In the genomic region with DNA sequence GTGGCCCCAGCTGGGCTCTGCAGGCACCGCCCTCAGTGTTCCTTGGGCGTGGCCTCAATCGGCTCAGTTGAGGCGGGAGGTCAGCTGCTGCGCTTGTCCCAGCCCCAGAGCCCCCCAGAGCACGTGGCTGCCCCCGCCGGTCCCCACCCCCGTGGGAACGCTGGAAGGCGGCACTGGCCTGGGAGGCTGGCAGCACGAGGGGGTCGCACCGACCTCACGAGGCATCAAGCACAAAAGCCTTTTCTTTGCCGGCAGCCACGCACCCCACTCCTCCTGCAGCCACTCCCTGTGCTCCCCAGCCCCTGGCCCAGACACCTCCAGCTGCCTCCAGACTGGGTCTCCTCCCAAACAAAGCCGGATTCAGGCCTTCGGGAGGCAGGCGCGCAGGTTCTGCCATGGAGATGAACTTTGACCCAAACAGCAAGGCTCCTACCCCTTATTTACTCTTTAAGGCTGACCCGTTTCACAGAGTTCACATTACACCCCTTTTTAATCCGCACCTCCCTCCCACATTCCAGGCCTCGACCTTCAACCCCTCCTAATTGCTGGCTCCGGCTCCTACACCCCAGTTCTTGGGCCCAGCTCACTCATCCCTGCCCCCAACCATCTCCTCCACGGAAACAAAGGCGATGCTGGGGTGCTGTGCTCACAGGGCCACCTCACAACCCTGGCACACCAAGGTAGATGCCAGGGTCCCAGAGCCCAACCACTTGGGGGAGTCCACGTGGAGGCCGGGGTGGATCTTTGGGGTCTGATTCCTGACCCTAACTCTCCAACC, we compare ENCODE assay signal across 1 cellular context.
TF ChIP-seq lines count a peak whose summit lies in the region.

No MANE protein-coding gene starts in this region.

TF ChIP-seq in HepG2, 621 proteins besides CTCF, POLR2A, EP300 and RAD21 (continued from another document and continues in another):
- peak; percentile 92 for TF ChIP-seq MTERF4 (CRISPR knock-in tag; IDR thresholded peaks at IDR 0.05)
- no peak for TF ChIP-seq JUNB (CRISPR knock-in tag; IDR thresholded peaks at IDR 0.05; ENCODE audit: borderline replicate concordance)
- peak; percentile 97 for TF ChIP-seq SP5 (CRISPR knock-in tag; IDR thresholded peaks at IDR 0.05; ENCODE audit: borderline replicate concordance, low read depth)
- peak; percentile 39; the same call in 1 of the 2 replicates for TF ChIP-seq NFKB2 (CRISPR knock-in tag; IDR thresholded peaks at IDR 0.05; ENCODE audit: borderline replicate concordance)
- TF ChIP-seq ZNF331 (CRISPR knock-in tag; IDR thresholded peaks at IDR 0.05): 0 out of 2 replicates have a peak, but pooled peaks have one; percentile 44
- TF ChIP-seq RXRA (CRISPR knock-in tag; IDR thresholded peaks at IDR 0.05): peak; percentile 96
- TF ChIP-seq, protein P1, sequence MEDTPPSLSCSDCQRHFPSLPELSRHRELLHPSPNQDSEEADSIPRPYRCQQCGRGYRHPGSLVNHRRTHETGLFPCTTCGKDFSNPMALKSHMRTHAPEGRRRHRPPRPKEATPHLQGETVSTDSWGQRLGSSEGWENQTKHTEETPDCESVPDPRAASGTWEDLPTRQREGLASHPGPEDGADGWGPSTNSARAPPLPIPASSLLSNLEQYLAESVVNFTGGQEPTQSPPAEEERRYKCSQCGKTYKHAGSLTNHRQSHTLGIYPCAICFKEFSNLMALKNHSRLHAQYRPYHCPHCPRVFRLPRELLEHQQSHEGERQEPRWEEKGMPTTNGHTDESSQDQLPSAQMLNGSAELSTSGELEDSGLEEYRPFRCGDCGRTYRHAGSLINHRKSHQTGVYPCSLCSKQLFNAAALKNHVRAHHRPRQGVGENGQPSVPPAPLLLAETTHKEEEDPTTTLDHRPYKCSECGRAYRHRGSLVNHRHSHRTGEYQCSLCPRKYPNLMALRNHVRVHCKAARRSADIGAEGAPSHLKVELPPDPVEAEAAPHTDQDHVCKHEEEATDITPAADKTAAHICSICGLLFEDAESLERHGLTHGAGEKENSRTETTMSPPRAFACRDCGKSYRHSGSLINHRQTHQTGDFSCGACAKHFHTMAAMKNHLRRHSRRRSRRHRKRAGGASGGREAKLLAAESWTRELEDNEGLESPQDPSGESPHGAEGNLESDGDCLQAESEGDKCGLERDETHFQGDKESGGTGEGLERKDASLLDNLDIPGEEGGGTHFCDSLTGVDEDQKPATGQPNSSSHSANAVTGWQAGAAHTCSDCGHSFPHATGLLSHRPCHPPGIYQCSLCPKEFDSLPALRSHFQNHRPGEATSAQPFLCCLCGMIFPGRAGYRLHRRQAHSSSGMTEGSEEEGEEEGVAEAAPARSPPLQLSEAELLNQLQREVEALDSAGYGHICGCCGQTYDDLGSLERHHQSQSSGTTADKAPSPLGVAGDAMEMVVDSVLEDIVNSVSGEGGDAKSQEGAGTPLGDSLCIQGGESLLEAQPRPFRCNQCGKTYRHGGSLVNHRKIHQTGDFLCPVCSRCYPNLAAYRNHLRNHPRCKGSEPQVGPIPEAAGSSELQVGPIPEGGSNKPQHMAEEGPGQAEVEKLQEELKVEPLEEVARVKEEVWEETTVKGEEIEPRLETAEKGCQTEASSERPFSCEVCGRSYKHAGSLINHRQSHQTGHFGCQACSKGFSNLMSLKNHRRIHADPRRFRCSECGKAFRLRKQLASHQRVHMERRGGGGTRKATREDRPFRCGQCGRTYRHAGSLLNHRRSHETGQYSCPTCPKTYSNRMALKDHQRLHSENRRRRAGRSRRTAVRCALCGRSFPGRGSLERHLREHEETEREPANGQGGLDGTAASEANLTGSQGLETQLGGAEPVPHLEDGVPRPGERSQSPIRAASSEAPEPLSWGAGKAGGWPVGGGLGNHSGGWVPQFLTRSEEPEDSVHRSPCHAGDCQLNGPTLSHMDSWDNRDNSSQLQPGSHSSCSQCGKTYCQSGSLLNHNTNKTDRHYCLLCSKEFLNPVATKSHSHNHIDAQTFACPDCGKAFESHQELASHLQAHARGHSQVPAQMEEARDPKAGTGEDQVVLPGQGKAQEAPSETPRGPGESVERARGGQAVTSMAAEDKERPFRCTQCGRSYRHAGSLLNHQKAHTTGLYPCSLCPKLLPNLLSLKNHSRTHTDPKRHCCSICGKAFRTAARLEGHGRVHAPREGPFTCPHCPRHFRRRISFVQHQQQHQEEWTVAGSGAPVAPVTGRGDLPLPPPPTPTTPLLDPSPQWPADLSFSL (CRISPR knock-in tag; IDR thresholded peaks at IDR 0.05): 0 out of 2 replicates have a peak, but pooled peaks have one; percentile 39
- TF ChIP-seq DNMT3B (CRISPR knock-in tag; conservative IDR thresholded peaks at IDR 0.05): peak; percentile 69; the same call in 1 of the 2 replicates
- peak; percentile 26 for TF ChIP-seq CBFB (CRISPR knock-in tag; IDR thresholded peaks at IDR 0.05)
- TF ChIP-seq HMGA1 (CRISPR knock-in tag; conservative IDR thresholded peaks at IDR 0.05): no peak
- TF ChIP-seq NCOA1 (CRISPR knock-in tag; IDR thresholded peaks at IDR 0.05): 0 out of 2 replicates have a peak, but pooled peaks have one; percentile 31
- TF ChIP-seq ZC3H13 (CRISPR knock-in tag; IDR thresholded peaks at IDR 0.05): peak; percentile 93
- peak; percentile 37; the same call in 1 of the 2 replicates for TF ChIP-seq ZNF441 (CRISPR knock-in tag; IDR thresholded peaks at IDR 0.05; ENCODE audit: borderline replicate concordance)
- 0 out of 2 replicates have a peak, but pooled peaks have one; percentile 44 for TF ChIP-seq RNF2 (conservative IDR thresholded peaks at IDR 0.05; ENCODE audit: low read depth)
- TF ChIP-seq TGIF2 (CRISPR knock-in tag; IDR thresholded peaks at IDR 0.05): peak; percentile 70
- TF ChIP-seq XRCC5 (optimal IDR thresholded peaks at IDR 0.05; ENCODE audit: low read length): peak; percentile 86
- TF ChIP-seq ELF3 (CRISPR knock-in tag; IDR thresholded peaks at IDR 0.05): peak; percentile 61; the same call in 1 of the 2 replicates
- peak; percentile 52 for TF ChIP-seq TAF15 (IDR thresholded peaks at IDR 0.05; ENCODE audit: low read depth, low read length, poor library complexity, severe bottlenecking)
- TF ChIP-seq ZNF609 (CRISPR knock-in tag; IDR thresholded peaks at IDR 0.05; ENCODE audit: borderline replicate concordance): peak; percentile 74
- 0 out of 2 replicates have a peak, but pooled peaks have one; percentile 23 for TF ChIP-seq GZF1 (CRISPR knock-in tag; IDR thresholded peaks at IDR 0.05)
- TF ChIP-seq ESRRA (CRISPR knock-in tag; IDR thresholded peaks at IDR 0.05; ENCODE audit: low read depth): peak; percentile 58
- peak; percentile 86; the same call in 1 of the 2 replicates for TF ChIP-seq ZNF563 (CRISPR knock-in tag; IDR thresholded peaks at IDR 0.05)
- peak; percentile 37; the same call in 1 of the 2 replicates for TF ChIP-seq MAZ (IDR thresholded peaks at IDR 0.05; ENCODE audit: borderline replicate concordance, low read depth, low read length)
- peak; percentile 89 for TF ChIP-seq MAZ (CRISPR knock-in tag; IDR thresholded peaks at IDR 0.05; ENCODE audit: low read depth)
- TF ChIP-seq PHF5A (CRISPR knock-in tag; IDR thresholded peaks at IDR 0.05; ENCODE audit: low read depth, unreplicated experiment): peak; percentile 26
- TF ChIP-seq ATAD3A (CRISPR knock-in tag; IDR thresholded peaks at IDR 0.05): no peak
- no peak for TF ChIP-seq GPBP1L1 (CRISPR knock-in tag; IDR thresholded peaks at IDR 0.05)
- 0 out of 2 replicates have a peak, but pooled peaks have one; percentile 11 for TF ChIP-seq ZNF253 (CRISPR knock-in tag; IDR thresholded peaks at IDR 0.05; ENCODE audit: borderline replicate concordance)
- peak; percentile 94; the same call in 1 of the 2 replicates for TF ChIP-seq ZBTB20 (CRISPR knock-in tag; IDR thresholded peaks at IDR 0.05; ENCODE audit: borderline replicate concordance, low read depth)
- TF ChIP-seq IRX3 (CRISPR knock-in tag; IDR thresholded peaks at IDR 0.05; ENCODE audit: borderline replicate concordance, low read depth): no peak
- peak; percentile 93 for TF ChIP-seq GFI1 (CRISPR knock-in tag; IDR thresholded peaks at IDR 0.05; ENCODE audit: borderline replicate concordance)
- peak; percentile 21; the same call in 1 of the 2 replicates for TF ChIP-seq ZMAT3 (CRISPR knock-in tag; conservative IDR thresholded peaks at IDR 0.05)
- TF ChIP-seq ZSCAN31 (CRISPR knock-in tag; IDR thresholded peaks at IDR 0.05; ENCODE audit: low read depth): peak; percentile 98
- TF ChIP-seq UBTF (CRISPR knock-in tag; IDR thresholded peaks at IDR 0.05): peak; percentile 75
- TF ChIP-seq, protein P2, sequence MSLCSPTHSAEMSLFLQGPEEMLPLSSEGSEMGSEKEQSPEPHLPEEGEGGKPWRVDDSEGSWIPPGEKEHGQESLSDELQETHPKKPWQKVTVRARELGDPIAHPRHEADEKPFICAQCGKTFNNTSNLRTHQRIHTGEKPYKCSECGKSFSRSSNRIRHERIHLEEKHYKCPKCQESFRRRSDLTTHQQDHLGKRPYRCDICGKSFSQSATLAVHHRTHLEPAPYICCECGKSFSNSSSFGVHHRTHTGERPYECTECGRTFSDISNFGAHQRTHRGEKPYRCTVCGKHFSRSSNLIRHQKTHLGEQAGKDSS (CRISPR knock-in tag; IDR thresholded peaks at IDR 0.05; ENCODE audit: borderline replicate concordance, low read depth): peak; percentile 68
- TF ChIP-seq RFXAP (CRISPR knock-in tag; IDR thresholded peaks at IDR 0.05; ENCODE audit: borderline replicate concordance): peak; percentile 93; the same call in 1 of the 2 replicates
- TF ChIP-seq GLMP (CRISPR knock-in tag; IDR thresholded peaks at IDR 0.05; ENCODE audit: borderline replicate concordance): no peak
- TF ChIP-seq ZFX (CRISPR knock-in tag; IDR thresholded peaks at IDR 0.05; ENCODE audit: low read depth): peak; percentile 76
- peak; percentile 63 for TF ChIP-seq POLR2G (IDR thresholded peaks at IDR 0.05; ENCODE audit: low read depth, low read length)
- peak; percentile 31 for TF ChIP-seq IKZF4 (CRISPR knock-in tag; IDR thresholded peaks at IDR 0.05; ENCODE audit: borderline replicate concordance, low read depth, not compliant biosample characterization)
